ENCODE assay signal across 1 cellular context in the genomic region with DNA sequence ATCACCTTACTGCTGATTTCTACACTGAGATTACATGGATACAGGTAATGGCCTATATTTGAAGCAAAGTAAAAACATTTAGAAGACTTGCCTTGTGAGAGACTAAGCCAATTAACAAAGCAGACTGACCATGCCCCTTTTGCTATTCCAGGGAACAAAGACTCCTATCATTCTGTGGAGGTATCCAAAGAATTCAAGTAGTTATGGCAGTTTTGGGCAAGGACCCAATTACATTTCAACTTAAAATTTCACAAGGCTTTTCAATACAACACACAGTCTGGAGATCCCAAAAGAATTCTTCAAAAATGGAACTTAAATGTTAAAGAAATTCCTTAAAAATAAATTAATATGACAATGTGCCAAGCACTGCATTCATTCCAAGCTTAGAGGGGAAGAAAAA.
TF ChIP-seq lines count a peak whose summit lies in the region.

No MANE protein-coding gene starts in this region.

TF ChIP-seq in GM23338, 12 proteins besides CTCF, POLR2A, EP300 and RAD21 (continued from another document):
- TF ChIP-seq, protein P1, sequence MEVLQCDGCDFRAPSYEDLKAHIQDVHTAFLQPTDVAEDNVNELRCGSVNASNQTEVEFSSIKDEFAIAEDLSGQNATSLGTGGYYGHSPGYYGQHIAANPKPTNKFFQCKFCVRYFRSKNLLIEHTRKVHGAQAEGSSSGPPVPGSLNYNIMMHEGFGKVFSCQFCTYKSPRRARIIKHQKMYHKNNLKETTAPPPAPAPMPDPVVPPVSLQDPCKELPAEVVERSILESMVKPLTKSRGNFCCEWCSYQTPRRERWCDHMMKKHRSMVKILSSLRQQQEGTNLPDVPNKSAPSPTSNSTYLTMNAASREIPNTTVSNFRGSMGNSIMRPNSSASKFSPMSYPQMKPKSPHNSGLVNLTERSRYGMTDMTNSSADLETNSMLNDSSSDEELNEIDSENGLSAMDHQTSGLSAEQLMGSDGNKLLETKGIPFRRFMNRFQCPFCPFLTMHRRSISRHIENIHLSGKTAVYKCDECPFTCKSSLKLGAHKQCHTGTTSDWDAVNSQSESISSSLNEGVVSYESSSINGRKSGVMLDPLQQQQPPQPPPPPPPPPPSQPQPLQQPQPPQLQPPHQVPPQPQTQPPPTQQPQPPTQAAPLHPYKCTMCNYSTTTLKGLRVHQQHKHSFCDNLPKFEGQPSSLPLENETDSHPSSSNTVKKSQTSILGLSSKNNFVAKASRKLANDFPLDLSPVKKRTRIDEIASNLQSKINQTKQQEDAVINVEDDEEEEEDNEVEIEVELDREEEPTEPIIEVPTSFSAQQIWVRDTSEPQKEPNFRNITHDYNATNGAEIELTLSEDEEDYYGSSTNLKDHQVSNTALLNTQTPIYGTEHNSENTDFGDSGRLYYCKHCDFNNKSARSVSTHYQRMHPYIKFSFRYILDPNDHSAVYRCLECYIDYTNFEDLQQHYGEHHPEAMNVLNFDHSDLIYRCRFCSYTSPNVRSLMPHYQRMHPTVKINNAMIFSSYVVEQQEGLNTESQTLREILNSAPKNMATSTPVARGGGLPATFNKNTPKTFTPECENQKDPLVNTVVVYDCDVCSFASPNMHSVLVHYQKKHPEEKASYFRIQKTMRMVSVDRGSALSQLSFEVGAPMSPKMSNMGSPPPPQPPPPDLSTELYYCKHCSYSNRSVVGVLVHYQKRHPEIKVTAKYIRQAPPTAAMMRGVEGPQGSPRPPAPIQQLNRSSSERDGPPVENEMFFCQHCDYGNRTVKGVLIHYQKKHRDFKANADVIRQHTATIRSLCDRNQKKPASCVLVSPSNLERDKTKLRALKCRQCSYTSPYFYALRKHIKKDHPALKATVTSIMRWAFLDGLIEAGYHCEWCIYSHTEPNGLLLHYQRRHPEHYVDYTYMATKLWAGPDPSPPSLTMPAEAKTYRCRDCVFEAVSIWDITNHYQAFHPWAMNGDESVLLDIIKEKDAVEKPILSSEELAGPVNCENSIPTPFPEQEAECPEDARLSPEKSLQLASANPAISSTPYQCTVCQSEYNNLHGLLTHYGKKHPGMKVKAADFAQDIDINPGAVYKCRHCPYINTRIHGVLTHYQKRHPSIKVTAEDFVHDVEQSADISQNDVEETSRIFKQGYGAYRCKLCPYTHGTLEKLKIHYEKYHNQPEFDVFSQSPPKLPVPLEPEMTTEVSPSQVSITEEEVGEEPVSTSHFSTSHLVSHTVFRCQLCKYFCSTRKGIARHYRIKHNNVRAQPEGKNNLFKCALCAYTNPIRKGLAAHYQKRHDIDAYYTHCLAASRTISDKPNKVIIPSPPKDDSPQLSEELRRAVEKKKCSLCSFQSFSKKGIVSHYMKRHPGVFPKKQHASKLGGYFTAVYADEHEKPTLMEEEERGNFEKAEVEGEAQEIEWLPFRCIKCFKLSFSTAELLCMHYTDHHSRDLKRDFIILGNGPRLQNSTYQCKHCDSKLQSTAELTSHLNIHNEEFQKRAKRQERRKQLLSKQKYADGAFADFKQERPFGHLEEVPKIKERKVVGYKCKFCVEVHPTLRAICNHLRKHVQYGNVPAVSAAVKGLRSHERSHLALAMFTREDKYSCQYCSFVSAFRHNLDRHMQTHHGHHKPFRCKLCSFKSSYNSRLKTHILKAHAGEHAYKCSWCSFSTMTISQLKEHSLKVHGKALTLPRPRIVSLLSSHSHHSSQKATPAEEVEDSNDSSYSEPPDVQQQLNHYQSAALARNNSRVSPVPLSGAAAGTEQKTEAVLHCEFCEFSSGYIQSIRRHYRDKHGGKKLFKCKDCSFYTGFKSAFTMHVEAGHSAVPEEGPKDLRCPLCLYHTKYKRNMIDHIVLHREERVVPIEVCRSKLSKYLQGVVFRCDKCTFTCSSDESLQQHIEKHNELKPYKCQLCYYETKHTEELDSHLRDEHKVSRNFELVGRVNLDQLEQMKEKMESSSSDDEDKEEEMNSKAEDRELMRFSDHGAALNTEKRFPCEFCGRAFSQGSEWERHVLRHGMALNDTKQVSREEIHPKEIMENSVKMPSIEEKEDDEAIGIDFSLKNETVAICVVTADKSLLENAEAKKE (CRISPR knock-in tag; IDR thresholded peaks at IDR 0.05): no peak
- no peak for TF ChIP-seq REST (IDR thresholded peaks at IDR 0.05; ENCODE audit: unreplicated experiment)
- no peak for TF ChIP-seq CREB1 (CRISPR knock-in tag; IDR thresholded peaks at IDR 0.05; ENCODE audit: low read depth)
- no peak for TF ChIP-seq STAT1 (IDR thresholded peaks at IDR 0.05; ENCODE audit: unreplicated experiment)
- no peak for TF ChIP-seq POLR2AphosphoS5 (IDR thresholded peaks at IDR 0.05; ENCODE audit: low read depth)
- TF ChIP-seq EZH2phosphoT487 (IDR thresholded peaks at IDR 0.05; ENCODE audit: unreplicated experiment): no peak
